Comparison of ENCODE assay signal across 24 cellular contexts in the genomic region with DNA sequence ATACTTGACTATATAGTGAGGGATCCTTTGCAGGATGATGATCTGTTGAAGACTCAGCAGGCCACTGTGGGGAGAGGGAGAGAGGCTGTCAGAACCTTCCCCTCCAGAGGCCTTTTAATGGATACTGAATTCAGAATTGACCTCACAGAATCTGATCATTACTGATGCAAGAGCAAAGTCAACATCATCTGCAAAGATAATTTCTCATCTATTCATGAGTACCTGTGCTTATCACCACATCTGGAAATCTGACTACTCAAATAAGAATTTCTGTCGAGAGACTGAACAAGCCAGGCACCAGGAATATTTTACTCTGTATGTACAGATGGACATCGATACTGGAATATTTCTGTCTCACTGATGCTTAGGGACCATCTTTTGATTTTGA.
DNase-seq lines count a peak whose midpoint lies in the region; ATAC-seq and TF ChIP-seq lines count a peak whose summit lies in the region.
"Had no signal": no experiment of that assay in that cellular context is flagged by ENCODE, and none has a peak within 500 bp of the region (broad histone marks: within the 10 kb centered on the region; RNA-seq: fewer than 3 reads in every experiment).

No MANE protein-coding gene starts in this region.

- POLR2A ChIA-PET in A673 (lab: Charles Lee; ENCODE audit: low non-redundant PET), result no interaction called here

- peaks cover 7% of the 10 kb centered on the region for H3K36me3 ChIP-seq in A673 (ENCODE audit: insufficient read depth, low read length, poor library complexity, severe bottlenecking)
- H3K36me3 ChIP-seq: adrenal gland, breast epithelium had no signal

- H3K27me3 Mint-ChIP-seq in type B pancreatic cell (no peaks in the 10 kb centered on the region), immature natural killer cell (ENCODE audit: low read depth in 3 of 3) (no peaks in the 10 kb centered on the region)
- H3K27me3 Mint-ChIP-seq: T-cell had no signal

- no peak overlapping the region for H3K27ac ChIP-seq in A673 (ENCODE audit: low read depth, low read length, poor library complexity, severe bottlenecking)
- H3K27ac ChIP-seq: A549, adrenal gland, breast epithelium, spleen, tibial artery had no signal

- H3K9me3 ChIP-seq in A673 (ENCODE audit: low read depth, low read length, poor library complexity, severe bottlenecking), result no peaks in the 10 kb centered on the region
- H3K9me3 ChIP-seq: A549, adrenal gland, BE2C, breast epithelium, HAP-1, spleen, tibial artery had no signal

- H3K4me3 ChIP-seq in A673 (ENCODE audit: low read depth, low read length, poor library complexity, severe bottlenecking), result no peak overlapping the region
- H3K4me3 ChIP-seq: A549, adrenal gland, breast epithelium, HAP-1, spleen, tibial artery had no signal

- intact Hi-C loops in A673 (cut with micrococcal nuclease; ENCODE audit: unreplicated experiment), result no loop called here

- H3K27me3 ChIP-seq in A673 (replicated peaks; ENCODE audit: insufficient read depth, low read depth, low read length, poor library complexity), result no peaks in the 10 kb centered on the region
- H3K27me3 ChIP-seq: adrenal gland, BE2C, breast epithelium, spleen, tibial artery had no signal

- no TSS peak for BruUV-seq in A673 (replicated peaks; lab: Mats Ljungman, UMichigan)

- CTCF ChIA-PET in A673 (lab: Charles Lee), result no interaction called here

- DNase-seq in NCI-H2171 treated with DMSO at 0.1 percent for 48 hours (lab: John Stamatoyannopoulos, UW), result peak; percentile 22
- DNase-seq in NCI-H2171 (lab: John Stamatoyannopoulos, UW), result no peak
- peak; percentile 16 to 46 for DNase-seq in NCI-H526 (lab: John Stamatoyannopoulos, UW)
- peak; percentile 36 for DNase-seq in cerebellar cortex (ENCODE audit: low spot score)
- DNase-seq in type B pancreatic cell (ENCODE audit: extremely low spot score, unreplicated experiment), result no peak
- no peak for DNase-seq in immature natural killer cell
- no peak for DNase-seq in A673 (ENCODE audit: low spot score)
- DNase-seq: activated naive CD4-positive, alpha-beta T cell; activated T-cell treated with anti-CD3 and anti-CD28 coated beads, Interleukin-2, amount 50 U/mL, for 1 hour; adrenal gland; BE2C; cortex of kidney; NCI-H2081 treated with DMSO at 0.1 percent for 48 hours; NCI-H82; spleen; stimulated activated CD4-positive, alpha-beta T cell treated with anti-CD3 and anti-CD28 coated beads, Interleukin-4, amount 100 ng/mL, for 4 hours; stimulated activated naive CD8-positive, alpha-beta T cell treated with anti-CD3 and anti-CD28 coated beads, Interleukin-15, Interleukin-2, amounts not matched to agents 100 U/mL and 50 U/mL, for 24 hours; T-cell; tibial artery had no signal

- H3K4me1 ChIP-seq in A673 (ENCODE audit: insufficient read depth, low read length, poor library complexity, severe bottlenecking), result peaks cover 6% of the 10 kb centered on the region
- H3K4me1 ChIP-seq: A549, adrenal gland, BE2C, breast epithelium had no signal

- H3K4me3 Mint-ChIP-seq in type B pancreatic cell, result no peak overlapping the region
- no peak overlapping the region for H3K4me3 Mint-ChIP-seq in immature natural killer cell
- H3K4me3 Mint-ChIP-seq: T-cell had no signal

- TF ChIP-seq CTCF in type B pancreatic cell (conservative IDR thresholded peaks at IDR 0.05), result no peak
- no peak for TF ChIP-seq CTCF in A673 (conservative IDR thresholded peaks at IDR 0.05; ENCODE audit: low read depth, low read length)

- no peaks in the 10 kb centered on the region for H3K9me3 Mint-ChIP-seq in type B pancreatic cell
- H3K9me3 Mint-ChIP-seq in immature natural killer cell, result no peaks in the 10 kb centered on the region
- H3K9me3 Mint-ChIP-seq: T-cell had no signal

- H3K27ac Mint-ChIP-seq in type B pancreatic cell, result peak overlapping the region; percentile 14
- H3K27ac Mint-ChIP-seq in immature natural killer cell, result no peak overlapping the region
- H3K27ac Mint-ChIP-seq: T-cell had no signal

- ATAC-seq in GM21390 (IDR thresholded peaks at IDR 0.05; ENCODE audit: unreplicated experiment), result no peak
- ATAC-seq: A549; Right ventricle myocardium inferior; stimulated activated naive CD8-positive, alpha-beta T cell treated with anti-CD3 and anti-CD28 coated beads, Interleukin-15, Interleukin-2, amounts not matched to agents 100 U/mL and 50 U/mL, for 24 hours; T-cell had no signal

- H3K36me3 Mint-ChIP-seq in type B pancreatic cell (peaks cover 26% of the 10 kb centered on the region), immature natural killer cell (peaks cover 5 to 8% (median 8%) of the 10 kb centered on the region in 3 donors)

- H3K4me1 Mint-ChIP-seq in type B pancreatic cell (ENCODE audit: unreplicated experiment), result no peaks in the 10 kb centered on the region
- H3K4me1 Mint-ChIP-seq in immature natural killer cell, result no peaks in the 10 kb centered on the region
- H3K4me1 Mint-ChIP-seq: T-cell had no signal

Comparison
In these comparisons a context has a peak if more than half of its experiments do, and no peak if none do; other contexts are left out.
1. DNase-seq: peak in NCI-H2171 treated with DMSO at 0.1 percent for 48 hours (single experiment), NCI-H526 (2 of 2) and cerebellar cortex (single experiment); none in NCI-H2171 (single experiment), type B pancreatic cell (single experiment), immature natural killer cell (0 of 3) and A673 (single experiment).